Comparison of ENCODE assay signal across 1 cellular context in the genomic region with DNA sequence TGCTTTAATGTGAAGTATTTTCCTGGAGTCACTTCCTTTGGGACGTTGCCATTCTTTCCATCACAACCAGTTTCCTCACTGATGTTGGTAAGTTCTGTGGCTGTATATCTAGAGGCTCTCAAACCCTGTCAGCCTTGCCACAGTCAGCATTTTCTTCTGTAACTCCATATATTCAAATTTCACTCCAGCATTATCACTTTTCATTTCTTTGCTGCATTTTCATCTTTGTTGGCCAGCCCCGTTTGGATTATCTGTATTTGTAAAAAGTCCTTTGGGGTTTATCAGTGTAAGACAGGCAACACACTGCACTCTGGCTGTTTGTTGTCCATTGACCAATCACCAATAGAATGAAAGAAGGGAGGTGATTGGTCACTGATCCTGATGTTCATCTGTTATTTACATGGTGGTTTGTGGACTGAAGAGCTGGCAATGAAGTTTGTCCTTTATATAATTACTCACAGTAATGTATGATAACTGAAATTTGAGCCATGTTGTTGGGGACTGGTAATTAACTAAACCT.
A peak's percentile ranks its signal among the peaks of the same experiment; 100 is the strongest.
TF ChIP-seq lines count a peak whose summit lies in the region.

No MANE protein-coding gene starts in this region.

TF ChIP-seq in K562, 482 proteins besides CTCF, POLR2A, EP300 and RAD21 (continued from another document and continues in another):
- TF ChIP-seq, protein P1, sequence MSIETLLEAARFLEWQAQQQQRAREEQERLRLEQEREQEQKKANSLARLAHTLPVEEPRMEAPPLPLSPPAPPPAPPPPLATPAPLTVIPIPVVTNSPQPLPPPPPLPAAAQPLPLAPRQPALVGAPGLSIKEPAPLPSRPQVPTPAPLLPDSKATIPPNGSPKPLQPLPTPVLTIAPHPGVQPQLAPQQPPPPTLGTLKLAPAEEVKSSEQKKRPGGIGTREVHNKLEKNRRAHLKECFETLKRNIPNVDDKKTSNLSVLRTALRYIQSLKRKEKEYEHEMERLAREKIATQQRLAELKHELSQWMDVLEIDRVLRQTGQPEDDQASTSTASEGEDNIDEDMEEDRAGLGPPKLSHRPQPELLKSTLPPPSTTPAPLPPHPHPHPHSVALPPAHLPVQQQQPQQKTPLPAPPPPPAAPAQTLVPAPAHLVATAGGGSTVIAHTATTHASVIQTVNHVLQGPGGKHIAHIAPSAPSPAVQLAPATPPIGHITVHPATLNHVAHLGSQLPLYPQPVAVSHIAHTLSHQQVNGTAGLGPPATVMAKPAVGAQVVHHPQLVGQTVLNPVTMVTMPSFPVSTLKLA (conservative IDR thresholded peaks at IDR 0.05): peak; percentile 43 to 55; a peak in 2 of 4 replicates
- TF ChIP-seq ETV6 (IDR thresholded peaks at IDR 0.05; ENCODE audit: borderline replicate concordance in 1 of 2, low read depth in 2 of 2, low read length in 1 of 2): no peak
- no peak for TF ChIP-seq ETV6 (CRISPR knock-in tag; IDR thresholded peaks at IDR 0.05; ENCODE audit: borderline replicate concordance)
- 0 out of 2 replicates have a peak, but pooled peaks have one; percentile 38 for TF ChIP-seq ESRRA (IDR thresholded peaks at IDR 0.05; ENCODE audit: borderline replicate concordance, low read depth)
- TF ChIP-seq ZNF79 (CRISPR knock-in tag; IDR thresholded peaks at IDR 0.05; ENCODE audit: low read depth): no peak
- 0 out of 2 replicates have a peak, but pooled peaks have one; percentile 6 for TF ChIP-seq NR2C1 (IDR thresholded peaks at IDR 0.05)
- no peak for TF ChIP-seq NR2C1 (tag; IDR thresholded peaks at IDR 0.05)
- TF ChIP-seq NFYB (IDR thresholded peaks at IDR 0.05; ENCODE audit: extremely low read depth, insufficient read length): peak; percentile 52
- TF ChIP-seq NCOA2 (IDR thresholded peaks at IDR 0.05; ENCODE audit: partially characterized antibody in 2 of 2): no peak
- TF ChIP-seq ARNT (IDR thresholded peaks at IDR 0.05): peak; percentile 42 to 91; a peak in 3 of 4 replicates
- peak; percentile 83 for TF ChIP-seq NFE2 (IDR thresholded peaks at IDR 0.05; ENCODE audit: low read depth)
- TF ChIP-seq, protein P2, sequence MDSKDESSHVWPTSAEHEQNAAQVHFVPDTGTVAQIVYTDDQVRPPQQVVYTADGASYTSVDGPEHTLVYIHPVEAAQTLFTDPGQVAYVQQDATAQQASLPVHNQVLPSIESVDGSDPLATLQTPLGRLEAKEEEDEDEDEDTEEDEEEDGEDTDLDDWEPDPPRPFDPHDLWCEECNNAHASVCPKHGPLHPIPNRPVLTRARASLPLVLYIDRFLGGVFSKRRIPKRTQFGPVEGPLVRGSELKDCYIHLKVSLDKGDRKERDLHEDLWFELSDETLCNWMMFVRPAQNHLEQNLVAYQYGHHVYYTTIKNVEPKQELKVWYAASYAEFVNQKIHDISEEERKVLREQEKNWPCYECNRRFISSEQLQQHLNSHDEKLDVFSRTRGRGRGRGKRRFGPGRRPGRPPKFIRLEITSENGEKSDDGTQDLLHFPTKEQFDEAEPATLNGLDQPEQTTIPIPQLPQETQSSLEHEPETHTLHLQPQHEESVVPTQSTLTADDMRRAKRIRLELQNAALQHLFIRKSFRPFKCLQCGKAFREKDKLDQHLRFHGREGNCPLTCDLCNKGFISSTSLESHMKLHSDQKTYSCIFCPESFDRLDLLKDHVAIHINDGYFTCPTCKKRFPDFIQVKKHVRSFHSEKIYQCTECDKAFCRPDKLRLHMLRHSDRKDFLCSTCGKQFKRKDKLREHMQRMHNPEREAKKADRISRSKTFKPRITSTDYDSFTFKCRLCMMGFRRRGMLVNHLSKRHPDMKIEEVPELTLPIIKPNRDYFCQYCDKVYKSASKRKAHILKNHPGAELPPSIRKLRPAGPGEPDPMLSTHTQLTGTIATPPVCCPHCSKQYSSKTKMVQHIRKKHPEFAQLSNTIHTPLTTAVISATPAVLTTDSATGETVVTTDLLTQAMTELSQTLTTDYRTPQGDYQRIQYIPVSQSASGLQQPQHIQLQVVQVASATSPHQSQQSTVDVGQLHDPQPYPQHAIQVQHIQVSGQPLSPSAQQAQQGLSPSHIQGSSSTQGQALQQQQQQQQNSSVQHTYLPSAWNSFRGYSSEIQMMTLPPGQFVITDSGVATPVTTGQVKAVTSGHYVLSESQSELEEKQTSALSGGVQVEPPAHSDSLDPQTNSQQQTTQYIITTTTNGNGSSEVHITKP (IDR thresholded peaks at IDR 0.05; ENCODE audit: partially characterized antibody): peak; percentile 73
- peak; percentile 14 for TF ChIP-seq NBN (IDR thresholded peaks at IDR 0.05; ENCODE audit: low read depth)
- 0 out of 2 replicates have a peak, but pooled peaks have one; percentile 24 for TF ChIP-seq NFRKB (IDR thresholded peaks at IDR 0.05; ENCODE audit: low read depth)
- TF ChIP-seq, protein P3, sequence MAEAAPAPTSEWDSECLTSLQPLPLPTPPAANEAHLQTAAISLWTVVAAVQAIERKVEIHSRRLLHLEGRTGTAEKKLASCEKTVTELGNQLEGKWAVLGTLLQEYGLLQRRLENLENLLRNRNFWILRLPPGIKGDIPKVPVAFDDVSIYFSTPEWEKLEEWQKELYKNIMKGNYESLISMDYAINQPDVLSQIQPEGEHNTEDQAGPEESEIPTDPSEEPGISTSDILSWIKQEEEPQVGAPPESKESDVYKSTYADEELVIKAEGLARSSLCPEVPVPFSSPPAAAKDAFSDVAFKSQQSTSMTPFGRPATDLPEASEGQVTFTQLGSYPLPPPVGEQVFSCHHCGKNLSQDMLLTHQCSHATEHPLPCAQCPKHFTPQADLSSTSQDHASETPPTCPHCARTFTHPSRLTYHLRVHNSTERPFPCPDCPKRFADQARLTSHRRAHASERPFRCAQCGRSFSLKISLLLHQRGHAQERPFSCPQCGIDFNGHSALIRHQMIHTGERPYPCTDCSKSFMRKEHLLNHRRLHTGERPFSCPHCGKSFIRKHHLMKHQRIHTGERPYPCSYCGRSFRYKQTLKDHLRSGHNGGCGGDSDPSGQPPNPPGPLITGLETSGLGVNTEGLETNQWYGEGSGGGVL (CRISPR knock-in tag; IDR thresholded peaks at IDR 0.05): no peak
- peak; percentile 91 for TF ChIP-seq TAL1 (IDR thresholded peaks at IDR 0.05)
- peak; percentile 94 for TF ChIP-seq MAFF (IDR thresholded peaks at IDR 0.05; ENCODE audit: low read length)
- TF ChIP-seq RNF2 (IDR thresholded peaks at IDR 0.05): peak; percentile 55; the same call in 1 of the 2 replicates
- no peak for TF ChIP-seq ZNF584 (CRISPR knock-in tag; IDR thresholded peaks at IDR 0.05; ENCODE audit: low read depth)
- TF ChIP-seq, protein P4, sequence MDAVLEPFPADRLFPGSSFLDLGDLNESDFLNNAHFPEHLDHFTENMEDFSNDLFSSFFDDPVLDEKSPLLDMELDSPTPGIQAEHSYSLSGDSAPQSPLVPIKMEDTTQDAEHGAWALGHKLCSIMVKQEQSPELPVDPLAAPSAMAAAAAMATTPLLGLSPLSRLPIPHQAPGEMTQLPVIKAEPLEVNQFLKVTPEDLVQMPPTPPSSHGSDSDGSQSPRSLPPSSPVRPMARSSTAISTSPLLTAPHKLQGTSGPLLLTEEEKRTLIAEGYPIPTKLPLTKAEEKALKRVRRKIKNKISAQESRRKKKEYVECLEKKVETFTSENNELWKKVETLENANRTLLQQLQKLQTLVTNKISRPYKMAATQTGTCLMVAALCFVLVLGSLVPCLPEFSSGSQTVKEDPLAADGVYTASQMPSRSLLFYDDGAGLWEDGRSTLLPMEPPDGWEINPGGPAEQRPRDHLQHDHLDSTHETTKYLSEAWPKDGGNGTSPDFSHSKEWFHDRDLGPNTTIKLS (IDR thresholded peaks at IDR 0.05; ENCODE audit: borderline replicate concordance, low read depth): peak; percentile 70; the same call in 1 of the 2 replicates
- no peak for TF ChIP-seq ZNF707 (CRISPR knock-in tag; conservative IDR thresholded peaks at IDR 0.05)
- TF ChIP-seq SMARCE1 (IDR thresholded peaks at IDR 0.05): peak; percentile 84
- TF ChIP-seq TARDBP (IDR thresholded peaks at IDR 0.05): peak; percentile 54; the same call in 1 of the 2 replicates
- TF ChIP-seq CBX3 (IDR thresholded peaks at IDR 0.05; ENCODE audit: borderline replicate concordance in 1 of 2, low read length in 2 of 2): 0 out of 3 replicates have a peak, but pooled peaks of 1 of the 2 experiments have one; percentile 45
- TF ChIP-seq E2F4 (CRISPR knock-in tag; IDR thresholded peaks at IDR 0.05; ENCODE audit: low read depth): no peak
- peak; percentile 92 for TF ChIP-seq TEAD4 (IDR thresholded peaks at IDR 0.05; ENCODE audit: low read length)
- TF ChIP-seq TEAD4 (CRISPR knock-in tag; IDR thresholded peaks at IDR 0.05; ENCODE audit: borderline replicate concordance): no peak
- TF ChIP-seq POLR2H (tag; IDR thresholded peaks at IDR 0.05; ENCODE audit: low read depth): no peak
- no peak for TF ChIP-seq PHB (CRISPR knock-in tag; IDR thresholded peaks at IDR 0.05)
- peak in 1 of 2 experiments; percentile 85; a peak in 2 of 4 replicates for TF ChIP-seq TBL1XR1 (IDR thresholded peaks at IDR 0.05; ENCODE audit: low read length in 2 of 2)
- TF ChIP-seq ZNF41 (CRISPR knock-in tag; conservative IDR thresholded peaks at IDR 0.05): no peak
- TF ChIP-seq LCOR (CRISPR knock-in tag; IDR thresholded peaks at IDR 0.05): peak; percentile 68; the same call in 1 of the 2 replicates
- peak; percentile 62 for TF ChIP-seq FOSL1 (tag; conservative IDR thresholded peaks at IDR 0.05)
- no peak for TF ChIP-seq THRA (IDR thresholded peaks at IDR 0.05)
- no peak for TF ChIP-seq FOXP4 (CRISPR knock-in tag; IDR thresholded peaks at IDR 0.05; ENCODE audit: borderline replicate concordance)
- TF ChIP-seq, protein P5, sequence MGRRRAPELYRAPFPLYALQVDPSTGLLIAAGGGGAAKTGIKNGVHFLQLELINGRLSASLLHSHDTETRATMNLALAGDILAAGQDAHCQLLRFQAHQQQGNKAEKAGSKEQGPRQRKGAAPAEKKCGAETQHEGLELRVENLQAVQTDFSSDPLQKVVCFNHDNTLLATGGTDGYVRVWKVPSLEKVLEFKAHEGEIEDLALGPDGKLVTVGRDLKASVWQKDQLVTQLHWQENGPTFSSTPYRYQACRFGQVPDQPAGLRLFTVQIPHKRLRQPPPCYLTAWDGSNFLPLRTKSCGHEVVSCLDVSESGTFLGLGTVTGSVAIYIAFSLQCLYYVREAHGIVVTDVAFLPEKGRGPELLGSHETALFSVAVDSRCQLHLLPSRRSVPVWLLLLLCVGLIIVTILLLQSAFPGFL (CRISPR knock-in tag; IDR thresholded peaks at IDR 0.05): 0 out of 2 replicates have a peak, but pooled peaks have one; percentile 47
- TF ChIP-seq ADNP (tag; IDR thresholded peaks at IDR 0.05): peak; percentile 62; the same call in 1 of the 2 replicates
- no peak for TF ChIP-seq TRIM25 (IDR thresholded peaks at IDR 0.05; ENCODE audit: borderline replicate concordance)
- TF ChIP-seq EHMT2 (IDR thresholded peaks at IDR 0.05): peak; percentile 88
- no peak for TF ChIP-seq PHF8 (IDR thresholded peaks at IDR 0.05; ENCODE audit: borderline replicate concordance, low read length)
- TF ChIP-seq PHF20 (IDR thresholded peaks at IDR 0.05; ENCODE audit: partially characterized antibody): no peak
- peak; percentile 91 for TF ChIP-seq NCOR1 (IDR thresholded peaks at IDR 0.05)
- no peak for TF ChIP-seq ZNF232 (CRISPR knock-in tag; IDR thresholded peaks at IDR 0.05)
